In genomic region chr14:75429562-75429961, GRCh38 we compare ENCODE assay signal across 9 cellular contexts. TPM values are rescaled to one million over a fixed set of nuclear protein-coding genes. Genes with fewer than 3 reads are reported as not detected.
DNase-seq lines count a peak whose midpoint lies in the region; ATAC-seq and TF ChIP-seq lines count a peak whose summit lies in the region.
"Had no signal": no experiment of that assay in that cellular context is flagged by ENCODE, and none has a peak within 500 bp of the region (broad histone marks: within the 10 kb centered on the region; RNA-seq: fewer than 3 reads in every experiment).

No MANE protein-coding gene starts in this region.

- no peaks in the 10 kb centered on the region for H3K27me3 Mint-ChIP-seq in Caco-2 (ENCODE audit: insufficient read depth, unreplicated experiment)

- CTCF ChIA-PET in Caco-2 (lab: Charles Lee), result interaction anchor here (0.6 to 1.3 kb wide), 3 partner anchors 55 to 122 kb away, joined by 3 to 5 read pairs (median 3); no protein-coding TSS in a partner anchor

- POLR2A ChIA-PET in Caco-2 (lab: Charles Lee), result interaction anchor here (0.5 kb wide), 1 partner anchor 21 kb away, joined by 4 read pairs; no protein-coding TSS in a partner anchor

- DNase-seq in Caco-2 (no peak), RWPE2 (ENCODE audit: low spot score) (no peak), fibroblast of pulmonary artery (ENCODE audit: low read depth) (no peak), prostate gland (ENCODE audit: low spot score) (no peak), COLO668 (lab: John Stamatoyannopoulos, UW; ENCODE audit: unreplicated experiment) (no peak), NCI-H2081 treated with DMSO at 0.1 percent for 48 hours (lab: John Stamatoyannopoulos, UW) (no peak), SKM-1 (lab: John Stamatoyannopoulos, UW; ENCODE audit: unreplicated experiment) (no peak)
- DNase-seq: SIG-M5 had no signal

- H3K4me3 Mint-ChIP-seq in Caco-2 (ENCODE audit: unreplicated experiment), result peak overlapping the region; percentile 83

- no TSS peak for BruUV-seq in Caco-2 (replicated peaks; lab: Mats Ljungman, UMichigan)

- peaks cover 34% of the 10 kb centered on the region for H3K36me3 Mint-ChIP-seq in Caco-2 (ENCODE audit: insufficient read depth, unreplicated experiment)

- H3K9me3 ChIP-seq in Caco-2, result 0 out of 2 replicates have a peak, but pooled peaks cover 3% of the 10 kb centered on the region
- no peaks in the 10 kb centered on the region for H3K9me3 ChIP-seq in RWPE2 (ENCODE audit: severe bottlenecking)
- no peaks in the 10 kb centered on the region for H3K9me3 ChIP-seq in prostate gland

- WGBS in prostate gland, result 28% methylated on average over 1 of the region's 1 CpG

- TF ChIP-seq CTCF in Caco-2 (IDR thresholded peaks at IDR 0.05; ENCODE audit: insufficient read depth in 1 of 2, low read depth in 1 of 2, low read length in 1 of 2, severe bottlenecking in 1 of 2, unreplicated experiment in 1 of 2) (no peak), RWPE2 (IDR thresholded peaks at IDR 0.05; ENCODE audit: poor library complexity, severe bottlenecking) (no peak), fibroblast of pulmonary artery (IDR thresholded peaks at IDR 0.05; ENCODE audit: low read length, missing control alignments) (no peak), prostate gland (IDR thresholded peaks at IDR 0.05) (no peak)

- H3K27me3 ChIP-seq in Caco-2 (replicated peaks; ENCODE audit: control insufficient read depth, insufficient read depth, low read length), result no peaks in the 10 kb centered on the region
- no peaks in the 10 kb centered on the region for H3K27me3 ChIP-seq in RWPE2 (ENCODE audit: insufficient read depth, poor library complexity, severe bottlenecking)
- H3K27me3 ChIP-seq in prostate gland (replicated peaks; ENCODE audit: insufficient read depth), result no peaks in the 10 kb centered on the region

- peaks cover 18% of the 10 kb centered on the region for H3K4me1 Mint-ChIP-seq in Caco-2 (ENCODE audit: low read depth, unreplicated experiment)

- H3K4me3 ChIP-seq in Caco-2 (ENCODE audit: low read depth, low read length) (no peak overlapping the region), RWPE2 (ENCODE audit: severe bottlenecking) (peak overlapping the region; percentile 98), fibroblast of pulmonary artery (replicated peaks; ENCODE audit: low read depth, low read length) (peak overlapping the region; percentile 75), prostate gland (peak overlapping the region; percentile 62 to 63)

- no peaks in the 10 kb centered on the region for H3K9me3 Mint-ChIP-seq in Caco-2 (ENCODE audit: unreplicated experiment)

- H3K27ac ChIP-seq in RWPE2 (ENCODE audit: poor library complexity, severe bottlenecking) (no peak overlapping the region), prostate gland (peak overlapping the region; percentile 57 to 65)

- intact Hi-C loops in Caco-2 (cut with micrococcal nuclease; ENCODE audit: unreplicated experiment) (loop anchor here (5.0 kb wide), 1 partner anchor 52 kb away; no protein-coding TSS in a partner anchor), prostate gland (cut with DNase I) (loop anchor here (5.0 to 10.0 kb wide), 2 partner anchors 38 to 115 kb away; no protein-coding TSS in a partner anchor)

- H3K36me3 ChIP-seq in Caco-2 (ENCODE audit: control insufficient read depth, insufficient read depth, low read length) (no peaks in the 10 kb centered on the region; the same call in 1 of the 2 replicates), RWPE2 (ENCODE audit: low read depth) (peaks cover 39% of the 10 kb centered on the region), prostate gland (no peaks in the 10 kb centered on the region)

- TF ChIP-seq POLR2A in prostate gland (IDR thresholded peaks at IDR 0.05), result no peak

- ATAC-seq in RWPE2 (ENCODE audit: low read depth) (no peak), HG02571 (IDR thresholded peaks at IDR 0.05; ENCODE audit: unreplicated experiment) (no peak)

- H3K4me1 ChIP-seq in Caco-2 (peaks cover 19% of the 10 kb centered on the region), RWPE2 (ENCODE audit: insufficient read depth, poor library complexity, severe bottlenecking) (peaks cover 3% of the 10 kb centered on the region), prostate gland (replicated peaks) (peaks cover 9% of the 10 kb centered on the region)

- peak overlapping the region; percentile 67 for H3K27ac Mint-ChIP-seq in Caco-2 (ENCODE audit: unreplicated experiment)

RNA-seq across cellular contexts. Expression of gene JDP2, which starts 1.7 kb away (rescaled TPM):
- total RNA-seq in Caco-2 (2022) (95.7 TPM in 2 replicates), prostate gland (10 to 100 TPM; 27.1 to 34.0 TPM)
